Comparison of ENCODE assay signal across 8 cellular contexts in the genomic region with DNA sequence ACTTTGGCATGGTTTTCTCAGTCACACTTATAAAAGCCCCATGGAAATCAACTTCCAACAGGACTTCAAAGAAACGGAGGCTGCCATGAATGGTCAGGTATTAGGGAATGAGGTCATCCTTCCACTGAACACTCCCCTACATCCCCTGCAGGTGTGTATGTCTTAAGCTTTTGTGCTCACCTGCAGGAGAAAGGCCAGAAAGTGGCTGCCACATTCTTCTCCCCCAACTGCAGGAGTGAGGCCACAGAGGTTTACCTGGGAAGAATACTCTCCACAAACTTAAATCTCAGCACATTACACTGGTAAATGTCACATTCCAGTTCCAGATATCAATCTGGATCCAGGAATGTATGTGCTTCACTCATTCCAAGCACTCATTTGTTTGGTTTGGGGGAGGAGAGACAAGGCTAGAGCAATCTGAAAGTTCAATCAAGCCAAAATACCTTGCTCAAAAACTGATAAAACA. TPM values are rescaled to one million over a fixed set of nuclear protein-coding genes. Genes with fewer than 3 reads are reported as not detected.
DNase-seq lines count a peak whose midpoint lies in the region; ATAC-seq and TF ChIP-seq lines count a peak whose summit lies in the region.
"Had no signal": no experiment of that assay in that cellular context is flagged by ENCODE, and none has a peak within 500 bp of the region (broad histone marks: within the 10 kb centered on the region; RNA-seq: fewer than 3 reads in every experiment).

No MANE protein-coding gene starts in this region.

- no peak overlapping the region for H3K4me3 Mint-ChIP-seq in H9

- no peak overlapping the region for H3T11ph ChIP-seq in H9 (ENCODE audit: low read length)

- H3K9me3 Mint-ChIP-seq in H9: peaks cover 54 to 74% of the 10 kb centered on the region in 2 experiments

- H3K4me3 ChIP-seq in SJCRH30 (peak overlapping the region; percentile 20), gastroesophageal sphincter (no peak overlapping the region), gastrocnemius medialis (no peak overlapping the region), OCI-LY7 (ENCODE audit: low read depth, low read length, poor library complexity, severe bottlenecking) (no peak overlapping the region)

- peak; percentile 46 for DNase-seq in H9
- no peak for DNase-seq in SJCRH30
- DNase-seq in gastrocnemius medialis: no peak
- no peak for DNase-seq in amygdala (lab: John Stamatoyannopoulos, UW)
- DNase-seq in OCI-LY7 (ENCODE audit: low spot score): no peak
- DNase-seq in SK-N-DZ (ENCODE audit: low spot score): no peak
- DNase-seq: central memory CD4-positive, alpha-beta T cell had no signal

- no peak overlapping the region for H3K4ac ChIP-seq in H9 (ENCODE audit: low read depth, low read length)

- no peaks in the 10 kb centered on the region for H3K23me2 ChIP-seq in H9 (ENCODE audit: insufficient read length, low read depth, low read length, poor library complexity, severe bottlenecking)

- H3K9me2 ChIP-seq in OCI-LY7 (ENCODE audit: insufficient read depth, low read length): no peaks in the 10 kb centered on the region

- H3K27me3 ChIP-seq in H9 (ENCODE audit: insufficient read depth, low read length) (no peaks in the 10 kb centered on the region), SJCRH30 (no peaks in the 10 kb centered on the region), gastroesophageal sphincter (no peaks in the 10 kb centered on the region), gastrocnemius medialis (no peaks in the 10 kb centered on the region)

- no peaks in the 10 kb centered on the region for H3K79me1 ChIP-seq in H9 (ENCODE audit: insufficient read depth, low read depth, low read length, poor library complexity, severe bottlenecking)

- intact Hi-C loops in gastrocnemius medialis (cut with DNase I; ENCODE audit: low total_unique reads) (no loop called here), OCI-LY7 (cut with micrococcal nuclease; ENCODE audit: unreplicated experiment) (no loop called here)

- H3K36me3 ChIP-seq in SJCRH30 (no peaks in the 10 kb centered on the region), gastroesophageal sphincter (no peaks in the 10 kb centered on the region), gastrocnemius medialis (no peaks in the 10 kb centered on the region), OCI-LY7 (ENCODE audit: insufficient read depth, low read length) (no peaks in the 10 kb centered on the region)

- H2AK5ac ChIP-seq in H9 (ENCODE audit: insufficient read length, low read length): no peak overlapping the region

- H4K20me1 ChIP-seq in H9 (ENCODE audit: control insufficient read depth, insufficient read depth, insufficient read length) (no peaks in the 10 kb centered on the region), OCI-LY7 (ENCODE audit: insufficient read depth, low read length) (no peaks in the 10 kb centered on the region)

- no peak overlapping the region for H3K56ac ChIP-seq in H9 (ENCODE audit: insufficient read length, low read depth, low read length)

- H3K18ac ChIP-seq in H9 (ENCODE audit: insufficient read length, low read depth, low read length): no peak overlapping the region

- CTCF ChIA-PET in OCI-LY7 (lab: Charles Lee; ENCODE audit: unreplicated experiment): no interaction called here

- H2BK15ac ChIP-seq in H9 (ENCODE audit: low read depth, low read length): no peak overlapping the region

- peak overlapping the region; percentile 92 to 96 (median 96) for H3K27ac Mint-ChIP-seq in H9

- H2BK5ac ChIP-seq in H9 (ENCODE audit: insufficient read length, low read length): no peak overlapping the region

- H2AFZ ChIP-seq in H9 (ENCODE audit: low read length) (no peak overlapping the region), OCI-LY7 (ENCODE audit: low read length) (no peak overlapping the region)

- no peak overlapping the region for H4K91ac ChIP-seq in H9 (ENCODE audit: insufficient read length, low read depth, low read length)

- in situ Hi-C loops in gastrocnemius medialis (cut with MboI; ENCODE audit: low sequenced_read_pairs in 4 of 4): no loop called here

- H3K9me3 ChIP-seq in H9 (ENCODE audit: control insufficient read depth, low read depth, low read length) (no peaks in the 10 kb centered on the region), SJCRH30 (replicated peaks) (no peaks in the 10 kb centered on the region), gastroesophageal sphincter (no peaks in the 10 kb centered on the region), gastrocnemius medialis (no peaks in the 10 kb centered on the region), OCI-LY7 (ENCODE audit: low read length) (no peaks in the 10 kb centered on the region)

- H3K4me1 ChIP-seq in H9 (ENCODE audit: insufficient read depth, low read length): peaks cover 10% of the 10 kb centered on the region
- H3K4me1 ChIP-seq in SJCRH30: peaks cover 38% of the 10 kb centered on the region
- peaks cover 0 to 21% (median 0%) of the 10 kb centered on the region in 3 donors for H3K4me1 ChIP-seq in gastroesophageal sphincter
- H3K4me1 ChIP-seq in gastrocnemius medialis: no peaks in the 10 kb centered on the region
- H3K4me1 ChIP-seq in OCI-LY7 (ENCODE audit: insufficient read depth, low read length, poor library complexity, severe bottlenecking): peaks cover 7% of the 10 kb centered on the region

- no peak for TF ChIP-seq EP300 in gastroesophageal sphincter (IDR thresholded peaks at IDR 0.05)

- POLR2A ChIA-PET in OCI-LY7 (lab: Charles Lee): no interaction called here

- no peak overlapping the region for H3K14ac ChIP-seq in H9 (ENCODE audit: insufficient read depth, low read length)

- no peaks in the 10 kb centered on the region for H3K79me2 ChIP-seq in H9 (ENCODE audit: insufficient read depth, low read length)
- H3K79me2 ChIP-seq in OCI-LY7 (ENCODE audit: insufficient read depth, low read depth, low read length): no peaks in the 10 kb centered on the region

- peak overlapping the region; percentile 54 for H3K27ac ChIP-seq in H9 (ENCODE audit: insufficient read length, low read depth, low read length)
- peak overlapping the region; percentile 77 for H3K27ac ChIP-seq in SJCRH30
- peak overlapping the region in 3 of 4 donors; percentile 24 to 37 (median 32) for H3K27ac ChIP-seq in gastroesophageal sphincter
- H3K27ac ChIP-seq in gastrocnemius medialis: peak overlapping the region; percentile 36 to 68 (median 49)
- no peak overlapping the region for H3K27ac ChIP-seq in OCI-LY7 (ENCODE audit: low read depth, low read length, poor library complexity, severe bottlenecking)

- no TSS peak for BruUV-seq in OCI-LY7 (replicated peaks; lab: Mats Ljungman, UMichigan)

- H3K9ac ChIP-seq in H9 (ENCODE audit: extremely low read depth, insufficient read length, low read length): no peak overlapping the region

- TF ChIP-seq POLR2A in gastroesophageal sphincter (IDR thresholded peaks at IDR 0.05): no peak
- TF ChIP-seq POLR2A in gastrocnemius medialis (IDR thresholded peaks at IDR 0.05): no peak

- no peak overlapping the region for H2BK12ac ChIP-seq in H9 (ENCODE audit: insufficient read length, low read depth, low read length)

- no peak overlapping the region for H4K5ac ChIP-seq in H9 (ENCODE audit: insufficient read length, low read depth, low read length)

- no peak overlapping the region for H3K4me2 ChIP-seq in H9 (ENCODE audit: insufficient read depth, insufficient read length, low read length)
- no peak overlapping the region for H3K4me2 ChIP-seq in OCI-LY7 (ENCODE audit: low read length)

- no peak for ATAC-seq in gastroesophageal sphincter
- no peak for ATAC-seq in gastrocnemius medialis

- H3K4me1 Mint-ChIP-seq in H9: peaks cover 30 to 32% of the 10 kb centered on the region in 2 experiments

- no peaks in the 10 kb centered on the region; the same call in 1 of the 2 replicates for H3K27me3 Mint-ChIP-seq in H9 (ENCODE audit: low read depth)

- H2BK20ac ChIP-seq in H9 (ENCODE audit: low read depth, low read length, poor library complexity, severe bottlenecking): no peak overlapping the region

- no peak overlapping the region for H3K23ac ChIP-seq in H9 (ENCODE audit: insufficient read length, low read depth, low read length)

- H2BK120ac ChIP-seq in H9 (ENCODE audit: low read depth, low read length, poor library complexity, severe bottlenecking): no peak overlapping the region

- H4K8ac ChIP-seq in H9 (replicated peaks; ENCODE audit: insufficient read length, low read depth, low read length): no peak overlapping the region

- H3K36me3 Mint-ChIP-seq in H9 (ENCODE audit: insufficient read depth in 1 of 3, low read depth in 3 of 3): no peaks in the 10 kb centered on the region; a peak in 1 of 7 replicates

- no peak for TF ChIP-seq CTCF in H9 (conservative IDR thresholded peaks at IDR 0.05)
- no peak for TF ChIP-seq CTCF in gastroesophageal sphincter (IDR thresholded peaks at IDR 0.05)
- no peak for TF ChIP-seq CTCF in gastrocnemius medialis (IDR thresholded peaks at IDR 0.05 in 4 of 5, conservative IDR thresholded peaks at IDR 0.05 in 1 of 5)
- no peak for TF ChIP-seq CTCF in OCI-LY7 (conservative IDR thresholded peaks at IDR 0.05; ENCODE audit: low read length)

- WGBS in H9 (ENCODE audit: extremely low coverage, insufficient read length, low lambda C conversion rate): no CpG with 5 or more reads among the region's 1 CpG
- 0% methylated on average over 1 of the region's 1 CpG; no CpG with 5 or more reads in 1 of the 2 donors for WGBS in gastroesophageal sphincter (ENCODE audit: low coverage in 1 of 2), 2 donors

RNA-seq across cellular contexts. Expression of a gene that starts 15.5 kb away (rescaled TPM):
- total RNA-seq in H9 (2021): 0.09 TPM in 1 of 2 replicates, not detected in the other
- 0.16 and 0.20 TPM in 2 replicates for total RNA-seq in SJCRH30 (2014; rRNA removed; shearing (Covaris generic))
- not detected for total RNA-seq in gastroesophageal sphincter
- not detected for total RNA-seq in gastrocnemius medialis
- 0.13 TPM in 1 of 2 replicates, not detected in the other for total RNA-seq in OCI-LY7 (2014; rRNA removed; shearing (Covaris generic))
- not detected in 2 replicates for total RNA-seq in OCI-LY7 (2022)
- polyA plus RNA-seq in SK-N-DZ (2014; cell fraction: cytosol; rRNA removed): not detected in 2 replicates
- not detected in 2 replicates for polyA plus RNA-seq in SK-N-DZ (2014; cell fraction: nucleus; rRNA removed)

RNA-seq across cellular contexts. Expression of a gene that starts 54.0 kb away (rescaled TPM):
- total RNA-seq in H9 (2021) (2,733 and 2,818 TPM in 2 replicates), gastroesophageal sphincter (1,000 to 10,000 TPM; 2,260 to 4,561 (median 3,693) TPM), gastrocnemius medialis (100 to 1,000 TPM; 492 to 653 (median 526) TPM), OCI-LY7 (2022) (1,524 and 1,540 TPM in 2 replicates)
- 1,274 and 1,377 TPM in 2 replicates for total RNA-seq in SJCRH30 (2014; rRNA removed; shearing (Covaris generic))
- 1,355 and 1,476 TPM in 2 replicates for total RNA-seq in OCI-LY7 (2014; rRNA removed; shearing (Covaris generic))
- polyA plus RNA-seq in SK-N-DZ (2014; cell fraction: cytosol; rRNA removed): 1,181 and 1,320 TPM in 2 replicates
- polyA plus RNA-seq in SK-N-DZ (2014; cell fraction: nucleus; rRNA removed): 393 and 471 TPM in 2 replicates
